In genomic region chr18:57154389-57154788, GRCh38 we compare ENCODE assay signal across 34 cellular contexts. TPM values are rescaled to one million over a fixed set of nuclear protein-coding genes. Genes with fewer than 3 reads are reported as not detected.
"Had no signal": no experiment of that assay in that cellular context is flagged by ENCODE, and none has a peak within 500 bp of the region (broad histone marks: within the 10 kb centered on the region; RNA-seq: fewer than 3 reads in every experiment).

No MANE protein-coding gene starts in this region.

- H3K27ac Mint-ChIP-seq: activated CD4-positive, alpha-beta T cell treated with anti-CD3 and anti-CD28 coated beads for 36 hours; activated CD8-positive, alpha-beta memory T cell treated with anti-CD3 and anti-CD28 coated beads, Interleukin-2, amount 10 ng/mL, durations not matched to agents 7 days and 5 days; activated CD8-positive, alpha-beta T cell treated with anti-CD3 and anti-CD28 coated beads, Interleukin-2, amount 10 ng/mL, durations not matched to agents 7 days and 5 days; activated naive CD4-positive, alpha-beta T cell treated with anti-CD3 and anti-CD28 coated beads, Interleukin-2, amount 50 U/mL, for 72 hours; activated T-helper 2 cell treated with anti-CD3 and anti-CD28 coated beads, Interferon-gamma antibody, Interleukin-2, Interleukin-4, amounts not matched to agents 10 μg/mL and 5 μg/mL and 100 μg/mL, durations not matched to agents 14 hours and 24 hours and 36 hours; effector memory CD8-positive, alpha-beta T cell; immature natural killer cell; natural killer cell treated with Interleukin-12 subunit alpha and Interleukin-12 subunit beta and Interleukin-15 and Interleukin-18, amount 100 ng/mL, for 72 hours; T-helper 2 cell treated with Interferon-gamma antibody and Interleukin-4, amounts not matched to agents 5 μg/mL and 100 μg/mL, for 36 hours had no signal

- H3K36me3 Mint-ChIP-seq: activated CD8-positive, alpha-beta memory T cell treated with anti-CD3 and anti-CD28 coated beads, Interleukin-2, amount 10 ng/mL, durations not matched to agents 7 days and 5 days; activated naive CD4-positive, alpha-beta T cell treated with anti-CD3 and anti-CD28 coated beads, Interleukin-2, amount 50 U/mL, for 72 hours; brain; natural killer cell treated with Interleukin-12 subunit alpha and Interleukin-12 subunit beta and Interleukin-15 and Interleukin-18, amount 100 ng/mL, for 72 hours had no signal

- H3K4me3 ChIP-seq: cardiac muscle cell, coronary artery, gastroesophageal sphincter, left lung, lower lobe of right lung, prostate gland, tibial nerve had no signal

- H3K36me3 ChIP-seq: cardiac muscle cell, gastroesophageal sphincter, left lung, lower lobe of right lung, neutrophil, prostate gland, tibial nerve had no signal

- ATAC-seq: activated CD4-positive, alpha-beta T cell treated with anti-CD3 and anti-CD28 coated beads for 36 hours; activated CD8-positive, alpha-beta memory T cell treated with anti-CD3 and anti-CD28 coated beads, Interleukin-2, amount 10 ng/mL, durations not matched to agents 7 days and 5 days; activated CD8-positive, alpha-beta T cell treated with anti-CD3 and anti-CD28 coated beads, Interleukin-2, amount 10 ng/mL, durations not matched to agents 7 days and 5 days; activated naive CD4-positive, alpha-beta T cell treated with anti-CD3 and anti-CD28 coated beads, Interleukin-2, amount 50 U/mL, for 72 hours; effector memory CD8-positive, alpha-beta T cell; gastroesophageal sphincter; left lung; lower lobe of right lung; natural killer cell treated with Interleukin-12 subunit alpha and Interleukin-12 subunit beta and Interleukin-15 and Interleukin-18, amount 100 ng/mL, for 72 hours had no signal

- H3K27ac ChIP-seq: cardiac muscle cell, coronary artery, gastroesophageal sphincter, left lung, lower lobe of right lung, neutrophil, prostate gland, tibial nerve had no signal

- H3K27me3 ChIP-seq: cardiac muscle cell, tibial nerve had no signal

- DNase-seq: activated CD4-positive, alpha-beta T cell treated with anti-CD3 and anti-CD28 coated beads for 36 hours; activated CD4-positive, CD25-positive, alpha-beta regulatory T cell; activated CD8-positive, alpha-beta memory T cell treated with anti-CD3 and anti-CD28 coated beads, Interleukin-2, amount 10 ng/mL, durations not matched to agents 7 days and 5 days; activated CD8-positive, alpha-beta T cell treated with anti-CD3 and anti-CD28 coated beads, Interleukin-2, amount 10 ng/mL, durations not matched to agents 7 days and 5 days; activated naive CD4-positive, alpha-beta T cell; activated T-cell treated with anti-CD3 and anti-CD28 coated beads, Interleukin-2, amount 50 U/mL, for 48 hours; cerebellar nuclear complex; effector memory CD8-positive, alpha-beta T cell; erythroblast; head of caudate nucleus; hypothalamus; immature natural killer cell; left lung; lower lobe of right lung; mesendoderm; stimulated activated CD4-positive, alpha-beta T cell treated with anti-CD3 and anti-CD28 coated beads, Interleukin-15, amount 100 ng/mL, for 24 hours; stimulated activated CD4-positive, alpha-beta T cell treated with anti-CD3 and anti-CD28 coated beads, Interleukin-2, amount 100 ng/mL, for 24 hours; stimulated activated naive CD4-positive, alpha-beta T cell; T-helper 1 cell had no signal

- H3K4me1 ChIP-seq: left lung, lower lobe of right lung, prostate gland had no signal

- H3K9me3 Mint-ChIP-seq: activated naive CD4-positive, alpha-beta T cell treated with anti-CD3 and anti-CD28 coated beads, Interleukin-2, amount 50 U/mL, for 72 hours; activated T-helper 2 cell treated with anti-CD3 and anti-CD28 coated beads, Interferon-gamma antibody, Interleukin-2, Interleukin-4, amounts not matched to agents 10 μg/mL and 5 μg/mL and 100 μg/mL, durations not matched to agents 14 hours and 24 hours and 36 hours; effector memory CD8-positive, alpha-beta T cell; T-helper 2 cell treated with Interferon-gamma antibody and Interleukin-4, amounts not matched to agents 5 μg/mL and 100 μg/mL, for 36 hours had no signal

- H3K4me3 Mint-ChIP-seq: activated CD4-positive, alpha-beta T cell treated with anti-CD3 and anti-CD28 coated beads for 36 hours; activated CD8-positive, alpha-beta memory T cell treated with anti-CD3 and anti-CD28 coated beads, Interleukin-2, amount 10 ng/mL, durations not matched to agents 7 days and 5 days; activated CD8-positive, alpha-beta T cell treated with anti-CD3 and anti-CD28 coated beads, Interleukin-2, amount 10 ng/mL, durations not matched to agents 7 days and 5 days; effector memory CD8-positive, alpha-beta T cell; immature natural killer cell; natural killer cell treated with Interleukin-12 subunit alpha and Interleukin-12 subunit beta and Interleukin-15 and Interleukin-18, amount 100 ng/mL, for 72 hours; T-helper 2 cell treated with Interferon-gamma antibody and Interleukin-4, amounts not matched to agents 5 μg/mL and 100 μg/mL, for 36 hours had no signal

- H3K9me3 ChIP-seq: gastroesophageal sphincter, left lung, lower lobe of right lung, neutrophil, prostate gland, tibial nerve had no signal

- H3K4me1 Mint-ChIP-seq: activated CD4-positive, alpha-beta T cell treated with anti-CD3 and anti-CD28 coated beads for 36 hours; immature natural killer cell had no signal

RNA-seq across cellular contexts. Expression of gene BOD1L2, which starts 7.5 kb away (rescaled TPM):
- total RNA-seq: activated CD4-positive, alpha-beta T cell treated with anti-CD3 and anti-CD28 coated beads for 36 hours; activated CD8-positive, alpha-beta memory T cell treated with anti-CD3 and anti-CD28 coated beads, Interleukin-2, amount 10 ng/mL, durations not matched to agents 7 days and 5 days; activated CD8-positive, alpha-beta T cell treated with anti-CD3 and anti-CD28 coated beads, Interleukin-2, amount 10 ng/mL, durations not matched to agents 7 days and 5 days; activated naive CD4-positive, alpha-beta T cell treated with anti-CD3 and anti-CD28 coated beads, Interleukin-2, amount 50 U/mL, for 72 hours; activated T-helper 2 cell treated with anti-CD3 and anti-CD28 coated beads, Interferon-gamma antibody, Interleukin-2, Interleukin-4, amounts not matched to agents 10 μg/mL and 5 μg/mL and 100 μg/mL, durations not matched to agents 14 hours and 24 hours and 36 hours; cardiac muscle cell; gastroesophageal sphincter; kidney epithelial cell; left lung; lower lobe of right lung; natural killer cell treated with Interleukin-12 subunit alpha and Interleukin-12 subunit beta and Interleukin-15 and Interleukin-18, amount 100 ng/mL, for 72 hours; osteocyte; temporal lobe; tibial nerve; urinary bladder had no signal
